Comparison of ENCODE assay signal across 11 cellular contexts in the genomic region with DNA sequence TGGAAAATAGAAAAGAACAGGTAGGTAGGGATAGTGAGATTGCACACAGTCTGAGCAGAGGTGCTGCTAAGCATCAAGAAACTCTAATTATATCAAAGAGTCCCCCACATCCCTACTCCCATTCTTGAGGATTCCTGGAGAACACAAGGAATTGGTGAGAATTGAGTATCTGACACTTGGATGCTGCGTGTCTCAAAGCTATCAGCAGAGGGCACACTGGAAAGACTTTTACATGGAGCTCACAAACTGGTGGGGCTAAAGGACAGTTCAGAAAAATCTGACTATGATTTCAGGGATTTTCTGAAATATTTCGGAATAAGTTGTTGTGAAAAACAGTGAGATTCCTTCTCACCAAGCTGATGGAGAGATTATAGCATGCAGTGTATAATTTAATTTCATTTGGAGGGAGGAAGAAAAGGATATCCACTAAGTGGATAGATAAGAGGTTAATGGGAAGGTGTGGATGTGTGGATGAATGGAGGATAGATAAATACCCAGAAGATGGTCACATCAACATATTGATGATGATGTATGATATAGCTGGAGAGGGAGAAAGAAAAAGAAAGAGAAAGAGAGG.
DNase-seq lines count a peak whose midpoint lies in the region; ATAC-seq and TF ChIP-seq lines count a peak whose summit lies in the region.
"Had no signal": no experiment of that assay in that cellular context is flagged by ENCODE, and none has a peak within 500 bp of the region (broad histone marks: within the 10 kb centered on the region; RNA-seq: fewer than 3 reads in every experiment).

No MANE protein-coding gene starts in this region.

- H3K9me3 ChIP-seq in left ventricle myocardium inferior (replicated peaks) (peaks cover 6% of the 10 kb centered on the region), mucosa of descending colon (no peaks in the 10 kb centered on the region)
- H3K9me3 ChIP-seq: suprapubic skin had no signal

- no peaks in the 10 kb centered on the region for H3K4me1 ChIP-seq in left ventricle myocardium inferior
- no peaks in the 10 kb centered on the region for H3K4me1 ChIP-seq in mucosa of descending colon (ENCODE audit: low read depth)
- H3K4me1 ChIP-seq: suprapubic skin had no signal

- DNase-seq in Ammon's horn (ENCODE audit: low spot score) (peak; percentile 29), GM20000 (ENCODE audit: low spot score) (no peak), RKO (ENCODE audit: low spot score) (peak; percentile 34), islet precursor cell (peak; percentile 55), left ventricle myocardium inferior (no peak), mucosa of descending colon (no peak)
- DNase-seq: DMS153, NCI-H2171 had no signal

- no peak overlapping the region for H3K4me3 ChIP-seq in left ventricle myocardium inferior
- H3K4me3 ChIP-seq in mucosa of descending colon: no peak overlapping the region
- H3K4me3 ChIP-seq: suprapubic skin had no signal

- TF ChIP-seq CTCF in GM20000 (IDR thresholded peaks at IDR 0.05; ENCODE audit: extremely low read depth, missing control alignments): peak; percentile 28
- no peak for TF ChIP-seq CTCF in left ventricle myocardium inferior (IDR thresholded peaks at IDR 0.05; ENCODE audit: borderline replicate concordance)
- TF ChIP-seq CTCF in mucosa of descending colon (IDR thresholded peaks at IDR 0.05): no peak

- H3K36me3 ChIP-seq in left ventricle myocardium inferior (no peaks in the 10 kb centered on the region), mucosa of descending colon (ENCODE audit: low read depth) (no peaks in the 10 kb centered on the region)
- H3K36me3 ChIP-seq: suprapubic skin had no signal

- no peak for ATAC-seq in HG03139 (IDR thresholded peaks at IDR 0.05; ENCODE audit: unreplicated experiment)
- no peak for ATAC-seq in GM18519 (IDR thresholded peaks at IDR 0.05; ENCODE audit: low FRiP score, unreplicated experiment)
- ATAC-seq in mucosa of descending colon: no peak

- intact Hi-C loops in left ventricle myocardium inferior (cut with micrococcal nuclease) (no loop called here), mucosa of descending colon (cut with DNase I, micrococcal nuclease) (no loop called here)

- no peaks in the 10 kb centered on the region for H3K27me3 ChIP-seq in left ventricle myocardium inferior (ENCODE audit: low read depth)
- H3K27me3 ChIP-seq: suprapubic skin had no signal

- H3K27ac ChIP-seq in left ventricle myocardium inferior (replicated peaks): no peak overlapping the region
- H3K27ac ChIP-seq: suprapubic skin had no signal

Comparison
In these comparisons a context has a peak if more than half of its experiments do, and no peak if none do; other contexts are left out.
1. DNase-seq: peak in Ammon's horn (single experiment), RKO (single experiment) and islet precursor cell (single experiment); none in GM20000 (single experiment), left ventricle myocardium inferior (single experiment) and mucosa of descending colon (0 of 3).